Comparison of ENCODE assay signal across 25 cellular contexts in the genomic region with DNA sequence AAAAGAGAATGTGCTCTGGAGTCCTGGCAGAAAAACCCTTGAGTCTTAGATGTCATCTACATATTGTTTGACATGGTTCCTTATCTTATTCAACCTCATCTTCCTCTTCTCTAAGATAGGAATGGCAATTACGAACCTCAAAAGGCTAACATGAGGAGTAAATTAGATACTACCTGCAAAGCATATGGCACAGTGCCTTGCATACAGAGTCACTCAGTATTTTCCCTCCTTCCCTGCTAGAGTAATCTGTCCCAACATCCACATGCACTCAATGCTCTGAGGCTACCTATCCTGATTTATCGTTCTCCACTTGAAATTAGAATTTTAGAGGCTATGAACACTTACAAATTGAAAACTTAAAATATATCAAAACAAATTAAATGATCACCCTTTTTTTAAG.
"Had no signal": no experiment of that assay in that cellular context is flagged by ENCODE, and none has a peak within 500 bp of the region (broad histone marks: within the 10 kb centered on the region; RNA-seq: fewer than 3 reads in every experiment).

No MANE protein-coding gene starts in this region.

- H3K4me1 Mint-ChIP-seq: mesothelial cell of epicardium, naive B cell, neural crest cell had no signal

- H3K27me3 Mint-ChIP-seq: naive B cell; natural killer cell treated with Interleukin-12 subunit alpha and Interleukin-12 subunit beta and Interleukin-15 and Interleukin-18, amount 100 ng/mL, for 72 hours; progenitor cell of endocrine pancreas had no signal

- H3K4me3 Mint-ChIP-seq: endodermal cell; mesothelial cell of epicardium; naive B cell; natural killer cell treated with Interleukin-12 subunit alpha and Interleukin-12 subunit beta and Interleukin-15 and Interleukin-18, amount 100 ng/mL, for 72 hours; neural crest cell had no signal

- H3K27ac Mint-ChIP-seq: endodermal cell; mesothelial cell of epicardium; naive B cell; natural killer cell treated with Interleukin-12 subunit alpha and Interleukin-12 subunit beta and Interleukin-15 and Interleukin-18, amount 100 ng/mL, for 72 hours; progenitor cell of endocrine pancreas had no signal

- H3K36me3 Mint-ChIP-seq: mesothelial cell of epicardium; naive B cell; natural killer cell treated with Interleukin-12 subunit alpha and Interleukin-12 subunit beta and Interleukin-15 and Interleukin-18, amount 100 ng/mL, for 72 hours had no signal

- ATAC-seq: esophagus mucosa; gastroesophageal sphincter; heart right ventricle; left lung; mucosa of descending colon; natural killer cell treated with Interleukin-12 subunit alpha and Interleukin-12 subunit beta and Interleukin-15 and Interleukin-18, amount 100 ng/mL, for 72 hours; right lobe of liver had no signal

- DNase-seq: dorsolateral prefrontal cortex; effector CD8-positive, alpha-beta T cell; endodermal cell; foreskin fibroblast; heart right ventricle; hippocampal formation; left cardiac atrium; left lung; mesenchymal stem cell; mucosa of descending colon; naive B cell; right lobe of liver; small intestine; stimulated activated CD4-positive, alpha-beta T cell treated with anti-CD3 and anti-CD28 coated beads, Interleukin-15, amount 100 ng/mL, for 24 hours; stimulated activated CD4-positive, alpha-beta T cell treated with anti-CD3 and anti-CD28 coated beads, Interleukin-2, amount 100 ng/mL, for 48 hours; stimulated activated naive CD4-positive, alpha-beta T cell; stomach; thyroid gland; trophoblast cell had no signal
